In the genomic region with DNA sequence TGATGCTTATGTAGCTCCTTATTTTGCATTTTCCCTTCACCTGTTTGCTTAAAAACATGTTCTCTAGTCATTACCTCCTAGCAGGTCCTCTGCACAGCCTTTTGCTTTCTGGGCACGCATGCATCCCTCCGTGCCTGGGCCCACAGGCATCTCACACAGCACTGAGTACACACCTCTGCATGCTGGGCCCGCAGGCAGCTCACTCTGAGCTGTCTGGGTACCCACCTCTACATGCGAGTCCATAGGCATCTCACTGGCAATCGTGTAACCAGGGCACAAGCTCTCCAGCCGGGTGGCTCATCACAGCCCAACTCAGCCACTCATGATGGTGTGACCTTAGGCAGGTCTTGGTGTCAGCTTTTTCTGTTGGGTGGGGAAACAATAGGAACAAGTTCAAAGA, we compare ENCODE assay signal across 22 cellular contexts.
DNase-seq lines count a peak whose midpoint lies in the region; ATAC-seq and TF ChIP-seq lines count a peak whose summit lies in the region.
"Had no signal": no experiment of that assay in that cellular context is flagged by ENCODE, and none has a peak within 500 bp of the region (broad histone marks: within the 10 kb centered on the region; RNA-seq: fewer than 3 reads in every experiment).

No MANE protein-coding gene starts in this region.

- H3K23ac ChIP-seq in trophoblast cell (ENCODE audit: low read length) = no peak overlapping the region

- no peak overlapping the region for H3K18ac ChIP-seq in trophoblast cell (ENCODE audit: low read length)

- no peak for DNase-seq in Right ventricle myocardium superior
- DNase-seq in Right ventricle myocardium inferior (ENCODE audit: missing footprints) = no peak
- no peak for DNase-seq in DND-41
- DNase-seq in central memory CD8-positive, alpha-beta T cell (ENCODE audit: low spot score in 2 of 2) = no peak
- no peak for DNase-seq in progenitor cell of endocrine pancreas (ENCODE audit: low spot score, unreplicated experiment)
- DNase-seq in trophoblast cell = no peak
- DNase-seq in anterior cingulate cortex (lab: John Stamatoyannopoulos, UW) = no peak
- DNase-seq: BE2C, COR-L47, DMS 273 treated with DMSO at 0.1 percent for 48 hours, DMS79 treated with DMSO at 0.1 percent for 48 hours, GM23248, MG63, NCI-H1417, NCI-H1694 treated with DMSO at 0.1 percent for 48 hours, NCI-H2081 treated with DMSO at 0.1 percent for 48 hours, NCI-H2171 treated with DMSO at 0.1 percent for 48 hours, NCI-H446, NCI-H526, OCI-M1 had no signal

- peaks cover 42% of the 10 kb centered on the region for H3K36me3 Mint-ChIP-seq in central memory CD8-positive, alpha-beta T cell (ENCODE audit: insufficient read depth)
- peaks cover 34% of the 10 kb centered on the region for H3K36me3 Mint-ChIP-seq in progenitor cell of endocrine pancreas (ENCODE audit: insufficient read depth)

- no peak overlapping the region for H4K8ac ChIP-seq in trophoblast cell (ENCODE audit: low read depth, low read length)

- no peak overlapping the region for H3K14ac ChIP-seq in trophoblast cell (ENCODE audit: low read length)

- H3K27ac ChIP-seq in DND-41 (ENCODE audit: low read length) (no peak overlapping the region), trophoblast cell (ENCODE audit: low read depth, low read length) (no peak overlapping the region)
- H3K27ac ChIP-seq: GM23248 had no signal

- H2AFZ ChIP-seq in DND-41 (ENCODE audit: low read depth, low read length) (no peak overlapping the region), trophoblast cell (ENCODE audit: insufficient read depth, low read length, poor library complexity) (no peak overlapping the region)
- H2AFZ ChIP-seq: GM23248 had no signal

- no peak overlapping the region for H2BK5ac ChIP-seq in trophoblast cell (ENCODE audit: low read depth, low read length, poor library complexity)

- intact Hi-C loops in Right ventricle myocardium superior (cut with DNase I) = no loop called here
- intact Hi-C loops in Right ventricle myocardium inferior (cut with DNase I) = no loop called here

- H4K91ac ChIP-seq in trophoblast cell (ENCODE audit: low read depth, low read length) = no peak overlapping the region

- H3K79me2 ChIP-seq in DND-41 (ENCODE audit: insufficient read depth, low read length) (no peaks in the 10 kb centered on the region), trophoblast cell (ENCODE audit: control insufficient read depth, insufficient read depth, low read length, poor library complexity) (no peaks in the 10 kb centered on the region)

- peaks cover 50% of the 10 kb centered on the region for H3K36me3 ChIP-seq in DND-41 (ENCODE audit: insufficient read depth, low read length)
- peaks cover 27 to 37% of the 10 kb centered on the region in 2 experiments for H3K36me3 ChIP-seq in trophoblast cell (ENCODE audit: control insufficient read depth in 1 of 2, insufficient read depth in 2 of 2, low read length in 2 of 2)

- no peaks in the 10 kb centered on the region for H3K4me1 Mint-ChIP-seq in central memory CD8-positive, alpha-beta T cell
- no peaks in the 10 kb centered on the region for H3K4me1 Mint-ChIP-seq in progenitor cell of endocrine pancreas (ENCODE audit: low read depth)

- no peaks in the 10 kb centered on the region for H3K79me1 ChIP-seq in trophoblast cell (ENCODE audit: low read length)

- no peak overlapping the region for H2BK120ac ChIP-seq in trophoblast cell (ENCODE audit: insufficient read depth, low read length, poor library complexity)

- peak overlapping the region; percentile 56 for H3K27ac Mint-ChIP-seq in central memory CD8-positive, alpha-beta T cell (ENCODE audit: low read depth)
- peak overlapping the region; percentile 53 for H3K27ac Mint-ChIP-seq in progenitor cell of endocrine pancreas

- H3K27me3 Mint-ChIP-seq in central memory CD8-positive, alpha-beta T cell = no peaks in the 10 kb centered on the region
- no peaks in the 10 kb centered on the region for H3K27me3 Mint-ChIP-seq in progenitor cell of endocrine pancreas

- H3K9me3 ChIP-seq in DND-41 (ENCODE audit: insufficient read depth, low read length, severe bottlenecking) = no peaks in the 10 kb centered on the region
- H3K9me3 ChIP-seq in trophoblast cell (ENCODE audit: insufficient read depth, low read depth, low read length) = peaks cover 2% of the 10 kb centered on the region
- H3K9me3 ChIP-seq: MG63 had no signal

- no peaks in the 10 kb centered on the region for H3K9me3 Mint-ChIP-seq in central memory CD8-positive, alpha-beta T cell
- H3K9me3 Mint-ChIP-seq in progenitor cell of endocrine pancreas (ENCODE audit: low read depth) = no peaks in the 10 kb centered on the region

- ATAC-seq in Right ventricle myocardium superior (ENCODE audit: poor library complexity) (peak; percentile 24), Right ventricle myocardium inferior (no peak), DND-41 (ENCODE audit: insufficient read depth, low read depth) (0 out of 3 replicates have a peak, but pooled peaks have one; percentile 13), HG02798 (IDR thresholded peaks at IDR 0.05; ENCODE audit: poor library complexity, unreplicated experiment) (no peak)
- no peak for ATAC-seq in central memory CD8-positive, alpha-beta T cell (replicated peaks; ENCODE audit: extremely low read depth, poor library complexity, severe bottlenecking)
- ATAC-seq: HCT116 had no signal

- H4K20me1 ChIP-seq in DND-41 (ENCODE audit: insufficient read depth, low read length) = peaks cover 16% of the 10 kb centered on the region; the same call in 1 of the 2 replicates

- H3K4me1 ChIP-seq in DND-41 (ENCODE audit: insufficient read depth, low read length) (no peaks in the 10 kb centered on the region), trophoblast cell (ENCODE audit: control insufficient read depth in 1 of 2, insufficient read depth in 2 of 2, low read length in 2 of 2) (no peaks in the 10 kb centered on the region)
- H3K4me1 ChIP-seq: BE2C had no signal

- no peak overlapping the region for H3K4me2 ChIP-seq in DND-41 (ENCODE audit: insufficient read depth, low read length)
- H3K4me2 ChIP-seq in trophoblast cell (ENCODE audit: low read length) = no peak overlapping the region

- no peaks in the 10 kb centered on the region for H3K27me3 ChIP-seq in DND-41 (ENCODE audit: insufficient read depth, low read length, poor library complexity)
- no peaks in the 10 kb centered on the region for H3K27me3 ChIP-seq in trophoblast cell (ENCODE audit: insufficient read depth, low read length)
- H3K27me3 ChIP-seq: BE2C, MG63 had no signal

- H3K4me3 ChIP-seq in DND-41 (ENCODE audit: low read depth in 1 of 2, low read length in 2 of 2) (no peak overlapping the region), trophoblast cell (ENCODE audit: low read depth, low read length) (no peak overlapping the region)
- H3K4me3 ChIP-seq: GM23248, MG63 had no signal

- TF ChIP-seq CTCF in DND-41 (IDR thresholded peaks at IDR 0.05; ENCODE audit: borderline replicate concordance, extremely low read depth, low read length, poor library complexity, severe bottlenecking) (no peak), progenitor cell of endocrine pancreas (IDR thresholded peaks at IDR 0.05; ENCODE audit: unreplicated experiment) (no peak)

- H2BK12ac ChIP-seq in trophoblast cell (ENCODE audit: low read length) = no peak overlapping the region

- no peak overlapping the region for H2AK5ac ChIP-seq in trophoblast cell (ENCODE audit: low read length)

- H3K9ac ChIP-seq in DND-41 (ENCODE audit: low read depth, low read length) (no peak overlapping the region), trophoblast cell (ENCODE audit: low read length) (no peak overlapping the region)
- H3K9ac ChIP-seq: GM23248 had no signal

- no peak overlapping the region for H4K12ac ChIP-seq in trophoblast cell (ENCODE audit: low read depth, low read length)

- H3K4me3 Mint-ChIP-seq in central memory CD8-positive, alpha-beta T cell = no peak overlapping the region
- no peak overlapping the region for H3K4me3 Mint-ChIP-seq in progenitor cell of endocrine pancreas (ENCODE audit: low read depth)

- no CpG with 5 or more reads among the region's 6 CpGs for WGBS in trophoblast cell (ENCODE audit: extremely low coverage, insufficient coverage, insufficient read length)

- H3K4ac ChIP-seq in trophoblast cell (ENCODE audit: low read depth, low read length) = no peak overlapping the region

Comparison
In these comparisons a context has a peak if more than half of its experiments do, and no peak if none do; other contexts are left out.
1. ATAC-seq: peak in Right ventricle myocardium superior (single experiment) and DND-41 (single experiment); none in Right ventricle myocardium inferior (single experiment), central memory CD8-positive, alpha-beta T cell (single experiment) and HG02798 (single experiment).